1 cellular context compared by ENCODE assay signal in genomic region chr2:236879416-236879963, GRCh38.
TF ChIP-seq lines count a peak whose summit lies in the region.

No MANE protein-coding gene starts in this region.

TF ChIP-seq in endothelial cell of umbilical vein, 7 proteins besides CTCF, POLR2A, EP300 and RAD21:
- no peak for TF ChIP-seq POLR2AphosphoS5 (IDR thresholded peaks at IDR 0.05; ENCODE audit: insufficient read depth, low read depth, low read length)
- peak; percentile 17 for TF ChIP-seq GATA2 (IDR thresholded peaks at IDR 0.05; ENCODE audit: insufficient read depth, insufficient read length, low read depth, low read length)
